Comparison of ENCODE assay signal across 29 cellular contexts in genomic region chr7:151675521-151675920, GRCh38.
"Had no signal": no experiment of that assay in that cellular context is flagged by ENCODE, and none has a peak within 500 bp of the region (broad histone marks: within the 10 kb centered on the region; RNA-seq: fewer than 3 reads in every experiment).

No MANE protein-coding gene starts in this region.

- H3K9me3 ChIP-seq: ascending aorta, MG63, Peyer's patch, SJSA1, SK-N-SH had no signal

- ATAC-seq: activated CD8-positive, alpha-beta T cell treated with anti-CD3 and anti-CD28 coated beads for 36 hours; activated T-cell treated with anti-CD3 and anti-CD28 coated beads, Interleukin-2, amount 50 U/mL, for 72 hours; PC-3 had no signal

- FAIRE-seq: TTC549 had no signal

- H3K9ac ChIP-seq: SK-N-SH had no signal

- H3K4me3 ChIP-seq: ascending aorta, cardiac muscle cell, MG63, Peyer's patch, SJSA1 had no signal

- H3K27ac ChIP-seq: ascending aorta, cardiac muscle cell, Peyer's patch, SJSA1 had no signal

- H3K4me2 ChIP-seq: SK-N-SH had no signal

- H3K27me3 ChIP-seq: ascending aorta, cardiac muscle cell, MG63, Peyer's patch, SJSA1 had no signal

- H3K36me3 ChIP-seq: ascending aorta, cardiac muscle cell, MG63, Peyer's patch had no signal

- DNase-seq: activated CD4-positive, alpha-beta T cell treated with anti-CD3 and anti-CD28 coated beads, Interleukin-2, amount 10 ng/mL, durations not matched to agents 24 days and 14 days; activated CD4-positive, alpha-beta T cell treated with anti-CD3 and anti-CD28 coated beads, Interleukin-2, amount 50 U/mL, for 4 hours; activated CD8-positive, alpha-beta T cell treated with anti-CD3 and anti-CD28 coated beads for 36 hours; activated gamma-delta T cell; activated naive CD4-positive, alpha-beta T cell treated with Interleukin-2 at 50 U/mL for 16 hours; activated naive CD8-positive, alpha-beta T cell treated with anti-CD3 and anti-CD28 coated beads, Interleukin-2, amount 10 ng/mL, durations not matched to agents 7 days and 5 days; activated T-cell treated with anti-CD3 and anti-CD28 coated beads, Interleukin-2, amount 50 U/mL, for 1 hour; activated T-cell treated with anti-CD3 and anti-CD28 coated beads, Interleukin-2, amount 50 U/mL, for 72 hours; amygdala; cerebellar nuclear complex; Karpas-422; MG63; NCI-H1048; NCI-H1105 treated with DMSO at 0.1 percent for 48 hours; NCI-H1436; NCI-H1694; NCI-H1930; NCI-H2081 treated with DMSO at 0.1 percent for 48 hours; NCI-H345; NCI-H524 treated with DMSO at 0.1 percent for 48 hours; PC-3; Peyer's patch; RPMI8226; SHP77 treated with DMSO at 0.1 percent for 48 hours; SK-N-SH had no signal
